ENCODE assay signal across 9 cellular contexts in genomic region chr3:187013080-187013838, GRCh38.
DNase-seq lines count a peak whose midpoint lies in the region; ATAC-seq and TF ChIP-seq lines count a peak whose summit lies in the region.
"Had no signal": no experiment of that assay in that cellular context is flagged by ENCODE, and none has a peak within 500 bp of the region (broad histone marks: within the 10 kb centered on the region; RNA-seq: fewer than 3 reads in every experiment).

No MANE protein-coding gene starts in this region.

- peak overlapping the region; percentile 76 for H3K4me3 Mint-ChIP-seq in endothelial cell (ENCODE audit: unreplicated experiment)
- H3K4me3 Mint-ChIP-seq: neural crest cell had no signal

- DNase-seq in GM12865 (ENCODE audit: low read depth) = no peak
- DNase-seq in Peyer's patch = peak in 1 of 3 donors; percentile 16
- DNase-seq in endothelial cell (ENCODE audit: low spot score) = no peak
- DNase-seq in pulmonary artery endothelial cell (ENCODE audit: low read depth, low spot score) = peak; percentile 33
- no peak for DNase-seq in NCI-H526 treated with DMSO at 0.1 percent for 48 hours (lab: John Stamatoyannopoulos, UW)
- DNase-seq in SK-N-DZ (ENCODE audit: low spot score) = no peak
- no peak for DNase-seq in stimulated activated CD4-positive, alpha-beta T cell treated with anti-CD3 and anti-CD28 coated beads, Interleukin-15, amount 100 ng/mL, for 24 hours

- no peaks in the 10 kb centered on the region for H3K9me3 Mint-ChIP-seq in endothelial cell (ENCODE audit: unreplicated experiment)
- H3K9me3 Mint-ChIP-seq: neural crest cell had no signal

- no peak for TF ChIP-seq CTCF in GM12865 (IDR thresholded peaks at IDR 0.05; ENCODE audit: insufficient read depth, low read depth, low read length, missing control alignments)
- TF ChIP-seq CTCF in Peyer's patch (IDR thresholded peaks at IDR 0.05) = no peak
- TF ChIP-seq CTCF in endothelial cell (IDR thresholded peaks at IDR 0.05; ENCODE audit: unreplicated experiment) = no peak

- peak overlapping the region; percentile 54; the same call in 1 of the 2 replicates for H3K4me3 ChIP-seq in GM12865 (ENCODE audit: low read depth, low read length)
- H3K4me3 ChIP-seq in Peyer's patch = no peak overlapping the region

- peaks cover 2% of the 10 kb centered on the region for H3K27me3 Mint-ChIP-seq in endothelial cell (ENCODE audit: unreplicated experiment)

- peak overlapping the region; percentile 57 for H3K27ac Mint-ChIP-seq in endothelial cell (ENCODE audit: unreplicated experiment)

- H3K27ac ChIP-seq in Peyer's patch = peak overlapping the region; percentile 37 to 79 (median 68)

- H3K36me3 ChIP-seq in Peyer's patch = no peaks in the 10 kb centered on the region

- H3K9me3 ChIP-seq in Peyer's patch = no peaks in the 10 kb centered on the region

- no peaks in the 10 kb centered on the region for H3K27me3 ChIP-seq in Peyer's patch

- H3K4me1 ChIP-seq in Peyer's patch = peaks cover 0 to 16% (median 4%) of the 10 kb centered on the region in 4 donors

- ATAC-seq in HG03354 (IDR thresholded peaks at IDR 0.05; ENCODE audit: poor library complexity, severe bottlenecking, unreplicated experiment) = no peak

- H3K36me3 Mint-ChIP-seq in endothelial cell (ENCODE audit: low read depth, unreplicated experiment) = peaks cover 13% of the 10 kb centered on the region

- H3K4me1 Mint-ChIP-seq in endothelial cell (ENCODE audit: unreplicated experiment) = peaks cover 18% of the 10 kb centered on the region

- TF ChIP-seq POLR2A in Peyer's patch (IDR thresholded peaks at IDR 0.05) = no peak
